In the genomic region with DNA sequence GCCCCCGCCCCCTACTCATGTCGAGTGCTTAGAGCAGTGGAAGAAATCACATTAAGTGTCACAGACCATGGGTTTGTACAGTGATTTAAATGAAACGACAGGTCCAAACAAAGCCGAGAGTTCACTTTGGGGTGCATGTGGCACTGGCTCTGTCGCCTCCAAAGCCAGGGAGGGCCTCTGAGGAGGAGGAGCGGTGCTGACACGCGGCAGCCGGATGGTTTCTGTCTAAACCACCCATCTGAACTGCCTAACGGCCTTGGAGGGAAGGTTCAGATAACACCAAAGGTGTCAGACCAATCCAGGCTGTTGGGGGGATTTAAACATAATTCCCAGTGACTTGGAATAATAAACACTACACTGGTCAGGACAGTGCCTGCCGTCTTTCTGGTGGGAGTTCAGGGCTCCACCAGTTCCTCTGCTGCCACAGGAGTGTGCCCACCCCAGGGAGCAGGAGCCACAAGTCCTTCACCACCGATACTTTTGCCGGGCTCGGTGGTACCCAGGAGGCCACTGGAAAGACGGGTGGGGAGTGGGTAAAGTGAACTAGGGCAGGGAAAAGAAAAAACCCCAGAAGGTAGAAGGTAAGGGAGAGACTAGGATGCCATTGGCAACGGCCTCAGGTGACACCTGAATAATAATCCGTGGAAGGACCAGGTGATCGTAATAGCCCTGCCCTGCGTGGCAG, we compare ENCODE assay signal across 9 cellular contexts.
DNase-seq lines count a peak whose midpoint lies in the region; ATAC-seq and TF ChIP-seq lines count a peak whose summit lies in the region.
"Had no signal": no experiment of that assay in that cellular context is flagged by ENCODE, and none has a peak within 500 bp of the region (broad histone marks: within the 10 kb centered on the region; RNA-seq: fewer than 3 reads in every experiment).

No MANE protein-coding gene starts in this region.

- TF ChIP-seq CTCF in lower lobe of right lung (IDR thresholded peaks at IDR 0.05), result no peak
- no peak for TF ChIP-seq CTCF in tibial artery (IDR thresholded peaks at IDR 0.05)

- H3K27me3 Mint-ChIP-seq in activated CD8-positive, alpha-beta memory T cell treated with anti-CD3 and anti-CD28 coated beads, Interleukin-2, amount 10 ng/mL, durations not matched to agents 7 days and 5 days, result no peaks in the 10 kb centered on the region
- H3K27me3 Mint-ChIP-seq in activated naive CD8-positive, alpha-beta T cell treated with anti-CD3 and anti-CD28 coated beads for 36 hours, result no peaks in the 10 kb centered on the region

- H3K36me3 ChIP-seq in lower lobe of right lung (peaks cover 11% of the 10 kb centered on the region), tibial artery (no peaks in the 10 kb centered on the region)

- no peaks in the 10 kb centered on the region for H3K27me3 ChIP-seq in lower lobe of right lung (ENCODE audit: low read depth)
- no peaks in the 10 kb centered on the region for H3K27me3 ChIP-seq in tibial artery

- H3K4me1 Mint-ChIP-seq in activated CD8-positive, alpha-beta memory T cell treated with anti-CD3 and anti-CD28 coated beads, Interleukin-2, amount 10 ng/mL, durations not matched to agents 7 days and 5 days, result peaks cover 59% of the 10 kb centered on the region
- peaks cover 57% of the 10 kb centered on the region for H3K4me1 Mint-ChIP-seq in activated naive CD8-positive, alpha-beta T cell treated with anti-CD3 and anti-CD28 coated beads for 36 hours

- peak overlapping the region; percentile 98 for H3K27ac Mint-ChIP-seq in activated CD8-positive, alpha-beta memory T cell treated with anti-CD3 and anti-CD28 coated beads, Interleukin-2, amount 10 ng/mL, durations not matched to agents 7 days and 5 days
- H3K27ac Mint-ChIP-seq in activated naive CD8-positive, alpha-beta T cell treated with anti-CD3 and anti-CD28 coated beads for 36 hours, result peak overlapping the region; percentile 96

- intact Hi-C loops in lower lobe of right lung (cut with DNase I), result no loop called here
- intact Hi-C loops in tibial artery (cut with DNase I; ENCODE audit: low total_unique reads), result loop anchor here (5.0 to 10.0 kb wide), 3 partner anchors 94 to 262 kb away; partner anchors contain the start of gene CAPZB

- H3K4me1 ChIP-seq in lower lobe of right lung, result peaks cover 71% of the 10 kb centered on the region
- H3K4me1 ChIP-seq in tibial artery, result peaks cover 0 to 91% (median 54%) of the 10 kb centered on the region in 4 donors

- no peak for ATAC-seq in activated CD8-positive, alpha-beta memory T cell treated with anti-CD3 and anti-CD28 coated beads, Interleukin-2, amount 10 ng/mL, durations not matched to agents 7 days and 5 days
- ATAC-seq in lower lobe of right lung (peak; percentile 7 to 36), GM18909 (IDR thresholded peaks at IDR 0.05; ENCODE audit: poor library complexity, unreplicated experiment) (no peak), GM19455 (IDR thresholded peaks at IDR 0.05; ENCODE audit: unreplicated experiment) (no peak)

- H3K4me3 ChIP-seq in lower lobe of right lung (peak overlapping the region; percentile 33), tibial artery (peak overlapping the region; percentile 12 to 17)

- H3K9me3 ChIP-seq in lower lobe of right lung, result no peaks in the 10 kb centered on the region
- H3K9me3 ChIP-seq in tibial artery, result no peaks in the 10 kb centered on the region

- H3K9me3 Mint-ChIP-seq in activated CD8-positive, alpha-beta memory T cell treated with anti-CD3 and anti-CD28 coated beads, Interleukin-2, amount 10 ng/mL, durations not matched to agents 7 days and 5 days (ENCODE audit: low read depth), result no peaks in the 10 kb centered on the region
- H3K9me3 Mint-ChIP-seq in activated naive CD8-positive, alpha-beta T cell treated with anti-CD3 and anti-CD28 coated beads for 36 hours, result no peaks in the 10 kb centered on the region

- peaks cover 4% of the 10 kb centered on the region for H3K36me3 Mint-ChIP-seq in activated CD8-positive, alpha-beta memory T cell treated with anti-CD3 and anti-CD28 coated beads, Interleukin-2, amount 10 ng/mL, durations not matched to agents 7 days and 5 days
- H3K36me3 Mint-ChIP-seq in activated naive CD8-positive, alpha-beta T cell treated with anti-CD3 and anti-CD28 coated beads for 36 hours, result peaks cover 12% of the 10 kb centered on the region

- no peak for DNase-seq in activated CD8-positive, alpha-beta memory T cell treated with anti-CD3 and anti-CD28 coated beads, Interleukin-2, amount 10 ng/mL, durations not matched to agents 7 days and 5 days
- no peak for DNase-seq in activated CD8-positive, alpha-beta memory T cell treated with anti-CD3 and anti-CD28 coated beads, Interleukin-2, amount 50 U/mL, for 4 hours
- DNase-seq in activated naive CD8-positive, alpha-beta T cell treated with anti-CD3 and anti-CD28 coated beads for 36 hours, result no peak
- DNase-seq in lower lobe of right lung (no peak), tibial artery (no peak), HT-29 (ENCODE audit: low spot score) (no peak)

- peak overlapping the region; percentile 71 for H3K4me3 Mint-ChIP-seq in activated CD8-positive, alpha-beta memory T cell treated with anti-CD3 and anti-CD28 coated beads, Interleukin-2, amount 10 ng/mL, durations not matched to agents 7 days and 5 days
- no peak overlapping the region for H3K4me3 Mint-ChIP-seq in activated naive CD8-positive, alpha-beta T cell treated with anti-CD3 and anti-CD28 coated beads for 36 hours

- CTCF ChIA-PET in activated CD8-positive, alpha-beta memory T cell treated with anti-CD3 and anti-CD28 coated beads, Interleukin-2, amount 10 ng/mL, durations not matched to agents 7 days and 5 days (lab: Charles Lee), result interaction anchor here (0.8 to 3.6 kb wide), 21 partner anchors 8 to 272 kb away, joined by 3 to 32 read pairs (median 3); partner anchors contain the start of gene NBL1

- peak overlapping the region; percentile 77 for H3K27ac ChIP-seq in lower lobe of right lung
- H3K27ac ChIP-seq in tibial artery, result peak overlapping the region; percentile 66 to 68
- H3K27ac ChIP-seq: C4-2B had no signal

Comparison
In these comparisons a context has a peak if more than half of its experiments do, and no peak if none do; other contexts are left out.
1. ATAC-seq: peak in lower lobe of right lung (2 of 2); none in activated CD8-positive, alpha-beta memory T cell treated with anti-CD3 and anti-CD28 coated beads, Interleukin-2, amount 10 ng/mL, durations not matched to agents 7 days and 5 days (single experiment), GM18909 (single experiment) and GM19455 (single experiment).